10 cellular contexts compared by ENCODE assay signal in genomic region chr9:37464006-37464405, GRCh38. TPM values are rescaled to one million over a fixed set of nuclear protein-coding genes. Genes with fewer than 3 reads are reported as not detected.
DNase-seq lines count a peak whose midpoint lies in the region; ATAC-seq and TF ChIP-seq lines count a peak whose summit lies in the region.
"Had no signal": no experiment of that assay in that cellular context is flagged by ENCODE, and none has a peak within 500 bp of the region (broad histone marks: within the 10 kb centered on the region; RNA-seq: fewer than 3 reads in every experiment).

No MANE protein-coding gene starts in this region.

- no peak overlapping the region for H2BK120ac ChIP-seq in mesendoderm (ENCODE audit: low read depth, low read length)

- H3K36me3 ChIP-seq in right atrium auricular region (no peaks in the 10 kb centered on the region), body of pancreas (replicated peaks in 1 of 2; ENCODE audit: insufficient read depth in 1 of 2, low read depth in 2 of 2) (no peaks in the 10 kb centered on the region), mesendoderm (ENCODE audit: control insufficient read depth, insufficient read depth, low read length) (no peaks in the 10 kb centered on the region), vagina (no peaks in the 10 kb centered on the region)

- H4K8ac ChIP-seq in mesendoderm (ENCODE audit: low read depth, low read length): no peak overlapping the region

- H3K9me3 ChIP-seq in right atrium auricular region (no peaks in the 10 kb centered on the region), body of pancreas (no peaks in the 10 kb centered on the region), vagina (no peaks in the 10 kb centered on the region)

- no peak overlapping the region for H3K4ac ChIP-seq in mesendoderm (ENCODE audit: low read depth, low read length)

- H3K79me1 ChIP-seq in mesendoderm (ENCODE audit: low read length): peaks cover 4% of the 10 kb centered on the region

- TF ChIP-seq CTCF in right atrium auricular region (IDR thresholded peaks at IDR 0.05): no peak
- no peak for TF ChIP-seq CTCF in body of pancreas (IDR thresholded peaks at IDR 0.05)
- no peak for TF ChIP-seq CTCF in vagina (IDR thresholded peaks at IDR 0.05)

- no peak overlapping the region for H2BK15ac ChIP-seq in mesendoderm (replicated peaks; ENCODE audit: low read depth)

- H3K4me2 ChIP-seq in mesendoderm (ENCODE audit: low read length): peak overlapping the region; percentile 76

- H3K27ac ChIP-seq in right atrium auricular region (peak overlapping the region; percentile 98 to 99), body of pancreas (peak overlapping the region in 3 of 4 donors; percentile 96 to 99 (median 98)), mesendoderm (ENCODE audit: low read depth, low read length) (no peak overlapping the region), vagina (peak overlapping the region; percentile 97)

- H3K23ac ChIP-seq in mesendoderm (ENCODE audit: low read length): no peak overlapping the region

- H4K5ac ChIP-seq in mesendoderm (ENCODE audit: low read length): no peak overlapping the region

- no peak overlapping the region for H2BK5ac ChIP-seq in mesendoderm (ENCODE audit: low read length)

- TF ChIP-seq POLR2A in body of pancreas (IDR thresholded peaks at IDR 0.05) (no peak), vagina (IDR thresholded peaks at IDR 0.05) (no peak)

- peak overlapping the region; percentile 99 for H3K9ac ChIP-seq in mesendoderm (ENCODE audit: low read length)

- intact Hi-C loops in Right ventricle myocardium inferior (cut with DNase I): no loop called here
- intact Hi-C loops in body of pancreas (cut with DNase I): no loop called here
- intact Hi-C loops in vagina (cut with DNase I): no loop called here

- WGBS in body of pancreas, 2 donors: 16 to 20% methylated on average over 3 of the region's 3 CpGs
- WGBS in mesendoderm (ENCODE audit: extremely low coverage, insufficient coverage, low lambda C conversion rate): no CpG with 5 or more reads among the region's 3 CpGs

- H3K4me3 ChIP-seq in right atrium auricular region (peak overlapping the region; percentile 67 to 82), body of pancreas (peak overlapping the region; percentile 73 to 96), mesendoderm (ENCODE audit: low read length) (peak overlapping the region; percentile 32), vagina (peak overlapping the region; percentile 85 to 99)

- ATAC-seq in Right ventricle myocardium inferior: no peak
- no peak for ATAC-seq in body of pancreas

- no peak for DNase-seq in right atrium auricular region (ENCODE audit: low spot score)
- no peak for DNase-seq in Right ventricle myocardium inferior (ENCODE audit: missing footprints)
- no peak for DNase-seq in body of pancreas
- DNase-seq in mesendoderm: no peak
- no peak for DNase-seq in vagina (ENCODE audit: extremely low spot score in 2 of 2)
- DNase-seq in occipital lobe (lab: John Stamatoyannopoulos, UW): no peak
- no peak for DNase-seq in SIG-M5 (lab: John Stamatoyannopoulos, UW)
- no peak for DNase-seq in stimulated activated CD4-positive, alpha-beta T cell treated with anti-CD3 and anti-CD28 coated beads, Interleukin-4, amount 100 ng/mL, for 1 hour
- DNase-seq: cerebellar nuclear complex, NCI-H1092 had no signal

- H3K4me1 ChIP-seq in right atrium auricular region (peaks cover 0 to 35% of the 10 kb centered on the region in 2 donors), body of pancreas (peaks cover 33% of the 10 kb centered on the region), mesendoderm (ENCODE audit: control insufficient read depth, low read depth, low read length) (peaks cover 3% of the 10 kb centered on the region), vagina (peaks cover 51% of the 10 kb centered on the region)

- peak overlapping the region; percentile 79 for H3K56ac ChIP-seq in mesendoderm (ENCODE audit: low read length)

- peaks cover 45% of the 10 kb centered on the region for H3K79me2 ChIP-seq in mesendoderm (ENCODE audit: control insufficient read depth, insufficient read depth, low read length)

- no peak overlapping the region for H3K18ac ChIP-seq in mesendoderm (ENCODE audit: low read length)

- no peak overlapping the region for H2AK5ac ChIP-seq in mesendoderm (ENCODE audit: low read length)

- H3K27me3 ChIP-seq in right atrium auricular region: no peaks in the 10 kb centered on the region
- H3K27me3 ChIP-seq in body of pancreas: no peaks in the 10 kb centered on the region
- H3K27me3 ChIP-seq in mesendoderm (ENCODE audit: insufficient read depth, low read length, poor library complexity): no peaks in the 10 kb centered on the region
- no peaks in the 10 kb centered on the region for H3K27me3 ChIP-seq in vagina

RNA-seq across cellular contexts. Expression of gene ZBTB5, which starts 1.2 kb away (rescaled TPM):
- total RNA-seq in right atrium auricular region: 1 to 10 TPM; 4.9 to 9.9 TPM
- 5.1 TPM for total RNA-seq in Right ventricle myocardium inferior
- total RNA-seq in body of pancreas: 1 to 10 TPM; 8.8 to 9.9 TPM
- polyA plus RNA-seq in mesendoderm (2013, experiment 1 of 2): 3.9 TPM
- polyA plus RNA-seq in mesendoderm (2013, experiment 2 of 2): 3.9 TPM
- 17.9 TPM for total RNA-seq in vagina
- 22.5 TPM for total RNA-seq in occipital lobe

RNA-seq across cellular contexts. Expression of gene POLR1E, which starts 21.7 kb away (rescaled TPM):
- total RNA-seq in right atrium auricular region: 10 to 100 TPM in 1 of 2 donors, 1 to 10 TPM in 1; 9.6 to 13.3 TPM
- 10.5 TPM for total RNA-seq in Right ventricle myocardium inferior
- total RNA-seq in body of pancreas: 10 to 100 TPM in 1 of 2 donors, 1 to 10 TPM in 1; 9.6 to 15.0 TPM
- polyA plus RNA-seq in mesendoderm (2013, experiment 1 of 2): 21.0 TPM
- 22.4 TPM for polyA plus RNA-seq in mesendoderm (2013, experiment 2 of 2)
- total RNA-seq in vagina: 12.3 TPM
- total RNA-seq in occipital lobe: 46.0 TPM

RNA-seq across cellular contexts. Expression of gene GRHPR, which starts 41.5 kb away (rescaled TPM):
- total RNA-seq in right atrium auricular region: 100 to 1,000 TPM; 129 to 137 TPM
- 111 TPM for total RNA-seq in Right ventricle myocardium inferior
- total RNA-seq in body of pancreas: 10 to 100 TPM; 61.0 to 95.3 TPM
- polyA plus RNA-seq in mesendoderm (2013, experiment 1 of 2): 65.0 TPM
- 67.1 TPM for polyA plus RNA-seq in mesendoderm (2013, experiment 2 of 2)
- 134 TPM for total RNA-seq in vagina
- 61.6 TPM for total RNA-seq in occipital lobe

Comparison
In these comparisons a context has a peak if more than half of its experiments do, and no peak if none do; other contexts are left out.
1. H3K4me3 ChIP-seq: peak in every context shown above with its lines; median percentile 92 in vagina; 84 in body of pancreas; 74 in right atrium auricular region; 32 in mesendoderm.